In genomic region chr9:132384376-132384775, GRCh38 we compare ENCODE assay signal across 14 cellular contexts. TPM values are rescaled to one million over a fixed set of nuclear protein-coding genes. Genes with fewer than 3 reads are reported as not detected.
DNase-seq lines count a peak whose midpoint lies in the region; ATAC-seq lines count a peak whose summit lies in the region.
"Had no signal": no experiment of that assay in that cellular context is flagged by ENCODE, and none has a peak within 500 bp of the region (broad histone marks: within the 10 kb centered on the region; RNA-seq: fewer than 3 reads in every experiment).

No MANE protein-coding gene starts in this region.

- H3K9me3 Mint-ChIP-seq in activated T-cell treated with anti-CD3 and anti-CD28 coated beads, Interleukin-2, amount 50 U/mL, for 72 hours = no peaks in the 10 kb centered on the region
- no peaks in the 10 kb centered on the region for H3K9me3 Mint-ChIP-seq in naive thymus-derived CD8-positive, alpha-beta T cell

- no peak overlapping the region for H3K4me3 Mint-ChIP-seq in activated T-cell treated with anti-CD3 and anti-CD28 coated beads, Interleukin-2, amount 50 U/mL, for 72 hours
- peak overlapping the region in 1 of 10 donors; percentile 33 for H3K4me3 Mint-ChIP-seq in naive thymus-derived CD8-positive, alpha-beta T cell

- H3K4me1 Mint-ChIP-seq in activated T-cell treated with anti-CD3 and anti-CD28 coated beads, Interleukin-2, amount 50 U/mL, for 72 hours (ENCODE audit: low read depth) = peaks cover 23% of the 10 kb centered on the region
- H3K4me1 Mint-ChIP-seq in naive thymus-derived CD8-positive, alpha-beta T cell = peaks cover 7 to 50% (median 30%) of the 10 kb centered on the region in 4 donors

- POLR2A ChIA-PET in naive thymus-derived CD8-positive, alpha-beta T cell (lab: Charles Lee) = interaction anchor here (1.3 kb wide), 1 partner anchor 30 kb away, joined by 9 read pairs; the partner anchor contains the start of gene SETX

- no peaks in the 10 kb centered on the region for H3K27me3 Mint-ChIP-seq in activated T-cell treated with anti-CD3 and anti-CD28 coated beads, Interleukin-2, amount 50 U/mL, for 72 hours (ENCODE audit: low read depth)
- H3K27me3 Mint-ChIP-seq in naive thymus-derived CD8-positive, alpha-beta T cell = no peaks in the 10 kb centered on the region

- H3K36me3 Mint-ChIP-seq in activated T-cell treated with anti-CD3 and anti-CD28 coated beads, Interleukin-2, amount 50 U/mL, for 72 hours (ENCODE audit: insufficient read depth in 2 of 2) = peaks cover 10 to 32% of the 10 kb centered on the region in 2 donors
- peaks cover 4 to 79% (median 11%) of the 10 kb centered on the region in 3 donors for H3K36me3 Mint-ChIP-seq in naive thymus-derived CD8-positive, alpha-beta T cell

- peak overlapping the region; percentile 59 for H3K27ac Mint-ChIP-seq in activated T-cell treated with anti-CD3 and anti-CD28 coated beads, Interleukin-2, amount 50 U/mL, for 72 hours
- H3K27ac Mint-ChIP-seq in naive thymus-derived CD8-positive, alpha-beta T cell = peak overlapping the region in 8 of 10 donors; percentile 24 to 87 (median 67)

- ATAC-seq in activated T-cell treated with anti-CD3 and anti-CD28 coated beads, Interleukin-2, amount 50 U/mL, for 72 hours (replicated peaks in 1 of 2) = no peak
- ATAC-seq in GM21529 (IDR thresholded peaks at IDR 0.05; ENCODE audit: unreplicated experiment) = peak; percentile 47
- peak; percentile 23 to 47 for ATAC-seq in naive thymus-derived CD8-positive, alpha-beta T cell
- ATAC-seq: pancreas had no signal

- no peak for DNase-seq in activated T-cell treated with anti-CD3 and anti-CD28 coated beads, Interleukin-2, amount 50 U/mL, for 72 hours
- DNase-seq in activated T-cell treated with anti-CD3 and anti-CD28 coated beads for 4 hours (no peak), NAMALWA (ENCODE audit: low spot score) (peak; percentile 83), superior temporal gyrus (ENCODE audit: extremely low spot score) (no peak), HCEC 1CT (no peak), COLO668 (lab: John Stamatoyannopoulos, UW; ENCODE audit: unreplicated experiment) (no peak)
- DNase-seq in naive thymus-derived CD8-positive, alpha-beta T cell = no peak
- DNase-seq: activated CD8-positive, alpha-beta memory T cell treated with anti-CD3 and anti-CD28 coated beads, Interleukin-2, amount 50 U/mL, for 48 hours; NCI-H1417 treated with DMSO at 0.1 percent for 48 hours; NCI-H748 treated with DMSO at 0.1 percent for 48 hours; pancreas; SHP77 treated with DMSO at 0.1 percent for 48 hours had no signal

RNA-seq across cellular contexts. Expression of gene TTF1, which starts 22.3 kb away (rescaled TPM):
- total RNA-seq in activated T-cell treated with anti-CD3 and anti-CD28 coated beads, Interleukin-2, amount 50 U/mL, for 72 hours = 10 to 100 TPM; 23.0 to 23.3 TPM
- 10 to 100 TPM; 20.9 to 22.8 TPM for total RNA-seq in naive thymus-derived CD8-positive, alpha-beta T cell
- 1 to 10 TPM; 5.7 to 7.1 (median 5.9) TPM for polyA plus RNA-seq in naive thymus-derived CD8-positive, alpha-beta T cell

RNA-seq across cellular contexts. Expression of gene CFAP77, which starts 25.6 kb away (rescaled TPM):
- not detected for total RNA-seq in activated T-cell treated with anti-CD3 and anti-CD28 coated beads, Interleukin-2, amount 50 U/mL, for 72 hours
- total RNA-seq in naive thymus-derived CD8-positive, alpha-beta T cell = not detected
- polyA plus RNA-seq in naive thymus-derived CD8-positive, alpha-beta T cell = not detected
- total RNA-seq: A673, pancreas had no signal
- polyA plus RNA-seq: pancreas had no signal

RNA-seq across cellular contexts. Expression of gene SETX, which starts 29.6 kb away (rescaled TPM):
- 10 to 100 TPM; 53.7 to 55.9 TPM for total RNA-seq in activated T-cell treated with anti-CD3 and anti-CD28 coated beads, Interleukin-2, amount 50 U/mL, for 72 hours
- 10 to 100 TPM; 80.5 to 84.8 TPM for total RNA-seq in naive thymus-derived CD8-positive, alpha-beta T cell
- polyA plus RNA-seq in naive thymus-derived CD8-positive, alpha-beta T cell = 10 to 100 TPM; 21.4 to 29.1 (median 25.9) TPM

Comparison
In these comparisons a context has a peak if more than half of its experiments do, and no peak if none do; other contexts are left out.
1. ATAC-seq: peak in GM21529 (single experiment) and naive thymus-derived CD8-positive, alpha-beta T cell (2 of 2); none in activated T-cell treated with anti-CD3 and anti-CD28 coated beads, Interleukin-2, amount 50 U/mL, for 72 hours (0 of 2).